Comparison of ENCODE assay signal across 2 cellular contexts in the genomic region with DNA sequence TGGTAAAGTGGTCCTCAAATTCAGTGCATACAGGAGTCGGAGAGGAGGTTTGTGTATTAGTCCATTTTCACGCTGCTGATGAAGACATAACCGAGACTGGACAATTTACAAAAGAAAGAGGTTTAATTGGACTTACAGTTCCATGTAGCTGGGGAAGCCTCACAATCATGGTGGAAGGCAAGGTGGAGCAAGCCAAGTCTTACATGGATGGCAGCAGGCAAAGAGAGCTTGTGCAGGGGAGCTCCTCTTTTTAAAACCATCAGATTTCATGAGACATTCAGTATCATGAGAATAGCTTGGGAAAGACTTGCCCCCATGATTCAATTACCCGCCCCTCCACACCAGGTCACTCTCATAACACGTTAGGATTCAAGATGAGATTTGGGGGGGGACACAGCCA. TPM values are rescaled to one million over a fixed set of nuclear protein-coding genes. Genes with fewer than 3 reads are reported as not detected.
"Had no signal": no experiment of that assay in that cellular context is flagged by ENCODE, and none has a peak within 500 bp of the region (broad histone marks: within the 10 kb centered on the region; RNA-seq: fewer than 3 reads in every experiment).

No MANE protein-coding gene starts in this region.

RNA-seq across cellular contexts. Expression of a gene that starts 50.4 kb away (rescaled TPM):
- total RNA-seq: HT-29 had no signal

RNA-seq across cellular contexts. Expression of a gene that starts 51.3 kb away (rescaled TPM):
- total RNA-seq: HT-29, IMR-90 had no signal
- polyA plus RNA-seq: IMR-90 had no signal
